8 cellular contexts compared by ENCODE assay signal in genomic region chr11:65487467-65488272, GRCh38. TPM values are rescaled to one million over a fixed set of nuclear protein-coding genes. Genes with fewer than 3 reads are reported as not detected.
DNase-seq lines count a peak whose midpoint lies in the region; ATAC-seq and TF ChIP-seq lines count a peak whose summit lies in the region.

No MANE protein-coding gene starts in this region.

- ATAC-seq in HG02798 (IDR thresholded peaks at IDR 0.05; ENCODE audit: poor library complexity, unreplicated experiment) (peak; percentile 68), activated B cell treated with CpG ODN at 0.5 μM for 24 hours (ENCODE audit: low read depth) (peak; percentile 56), upper lobe of right lung (peak; percentile 92)

- H3K9ac ChIP-seq in ES-I3 (ENCODE audit: low read depth, low read length) (peak overlapping the region; percentile 23), muscle layer of colon (ENCODE audit: low read length) (peak overlapping the region; percentile 78)

- no peak for TF ChIP-seq CTCF in activated B cell treated with CpG ODN at 0.5 μM for 24 hours (IDR thresholded peaks at IDR 0.05)
- no peak for TF ChIP-seq CTCF in fibroblast of pulmonary artery (IDR thresholded peaks at IDR 0.05; ENCODE audit: low read length, missing control alignments)
- no peak for TF ChIP-seq CTCF in upper lobe of right lung (IDR thresholded peaks at IDR 0.05)

- H3K27me3 Mint-ChIP-seq in activated B cell treated with CpG ODN at 0.5 μM for 24 hours: no peaks in the 10 kb centered on the region

- H3K36me3 Mint-ChIP-seq in activated B cell treated with CpG ODN at 0.5 μM for 24 hours (ENCODE audit: low read depth): no peaks in the 10 kb centered on the region

- H3K4me3 Mint-ChIP-seq in activated B cell treated with CpG ODN at 0.5 μM for 24 hours: peak overlapping the region; percentile 71

- peak overlapping the region; percentile 82 for H3K27ac Mint-ChIP-seq in activated B cell treated with CpG ODN at 0.5 μM for 24 hours

- H3K27me3 ChIP-seq in muscle layer of colon (ENCODE audit: control insufficient read depth in 1 of 2, insufficient read depth in 2 of 2, low read length in 2 of 2) (no peaks in the 10 kb centered on the region), upper lobe of right lung (no peaks in the 10 kb centered on the region)

- H3K4me1 ChIP-seq in ES-I3 (ENCODE audit: insufficient read depth, low read length) (peaks cover 64% of the 10 kb centered on the region), muscle layer of colon (ENCODE audit: insufficient read depth, low read length) (peaks cover 83% of the 10 kb centered on the region), upper lobe of right lung (peaks cover 68% of the 10 kb centered on the region)

- DNase-seq in NCI-H2196 treated with DMSO at 0.1 percent for 48 hours (lab: John Stamatoyannopoulos, UW; ENCODE audit: unreplicated experiment) (peak; percentile 99), activated B cell treated with CpG ODN at 0.5 μM for 24 hours (no peak), fibroblast of pulmonary artery (ENCODE audit: low read depth) (peak; percentile 100), upper lobe of right lung (peak; percentile 96)
- DNase-seq in activated effector memory CD4-positive, alpha-beta T cell treated with anti-CD3 and anti-CD28 coated beads, Interleukin-2, amount 50 U/mL, for 16 hours: no peak

- no peaks in the 10 kb centered on the region for H3K9me3 Mint-ChIP-seq in activated B cell treated with CpG ODN at 0.5 μM for 24 hours

- CTCF ChIA-PET in activated B cell treated with CpG ODN at 0.5 μM for 24 hours (lab: Charles Lee): interaction anchor here (1.0 to 2.5 kb wide), 3 partner anchors 9 to 19 kb away, joined by 3 to 11 read pairs (median 4); no protein-coding TSS in a partner anchor

- peak overlapping the region; percentile 23 for H3K4me3 ChIP-seq in fibroblast of pulmonary artery (replicated peaks; ENCODE audit: low read depth, low read length)
- H3K4me3 ChIP-seq in muscle layer of colon (ENCODE audit: low read depth in 1 of 2, low read length in 2 of 2): peak overlapping the region; percentile 22 to 57
- H3K4me3 ChIP-seq in upper lobe of right lung: no peak overlapping the region

- peaks cover 48% of the 10 kb centered on the region for H3K4me1 Mint-ChIP-seq in activated B cell treated with CpG ODN at 0.5 μM for 24 hours

- intact Hi-C loops in activated B cell treated with CpG ODN at 0.5 μM for 24 hours (cut with micrococcal nuclease): loop anchor here (1.0 kb wide), 2 partner anchors 9 to 10 kb away; no protein-coding TSS in a partner anchor
- intact Hi-C loops in upper lobe of right lung (cut with DNase I): no loop called here

- no peaks in the 10 kb centered on the region for H3K36me3 ChIP-seq in ES-I3 (ENCODE audit: insufficient read depth, low read length)
- H3K36me3 ChIP-seq in muscle layer of colon (ENCODE audit: insufficient read depth, low read length): no peaks in the 10 kb centered on the region
- no peaks in the 10 kb centered on the region for H3K36me3 ChIP-seq in upper lobe of right lung

- H3K27ac ChIP-seq in muscle layer of colon (ENCODE audit: low read depth, low read length): peak overlapping the region; percentile 100
- peak overlapping the region; percentile 100 for H3K27ac ChIP-seq in upper lobe of right lung

- H3K9me3 ChIP-seq in ES-I3 (ENCODE audit: control insufficient read depth, insufficient read depth, low read length) (no peaks in the 10 kb centered on the region), muscle layer of colon (ENCODE audit: low read length) (no peaks in the 10 kb centered on the region), upper lobe of right lung (no peaks in the 10 kb centered on the region)

- POLR2A ChIA-PET in activated B cell treated with CpG ODN at 0.5 μM for 24 hours (lab: Charles Lee): interaction anchor here (0.6 to 26.3 kb wide), 9 partner anchors 17 to 80 kb away, joined by 3 to 1949 read pairs (median 22); partner anchors contain the start of genes MALAT1 and NEAT1

RNA-seq across cellular contexts. Expression of gene MALAT1, which starts 11.2 kb away (rescaled TPM):
- 12,540 and 18,961 TPM in 2 replicates for total RNA-seq in activated B cell treated with CpG ODN at 0.5 μM for 24 hours
- total RNA-seq in upper lobe of right lung: 11,917 TPM

RNA-seq across cellular contexts. Expression of gene SCYL1, which starts 37.2 kb away (rescaled TPM):
- total RNA-seq in activated B cell treated with CpG ODN at 0.5 μM for 24 hours: 70.0 and 75.7 TPM in 2 replicates
- 74.4 TPM for total RNA-seq in upper lobe of right lung

Comparison
In these comparisons a context has a peak if more than half of its experiments do, and no peak if none do; other contexts are left out.
1. DNase-seq: peak in NCI-H2196 treated with DMSO at 0.1 percent for 48 hours (single experiment), fibroblast of pulmonary artery (single experiment) and upper lobe of right lung (single experiment); none in activated B cell treated with CpG ODN at 0.5 μM for 24 hours (single experiment) and activated effector memory CD4-positive, alpha-beta T cell treated with anti-CD3 and anti-CD28 coated beads, Interleukin-2, amount 50 U/mL, for 16 hours (single experiment).
2. Peak in every context shown above with its lines, with median percentiles within 50 percentile points of each other: ATAC-seq.